Comparison of ENCODE assay signal across 24 cellular contexts in genomic region chr16:35200662-35201061, GRCh38.
"Had no signal": no experiment of that assay in that cellular context is flagged by ENCODE, and none has a peak within 500 bp of the region (broad histone marks: within the 10 kb centered on the region; RNA-seq: fewer than 3 reads in every experiment).

No MANE protein-coding gene starts in this region.

- H3K4me1 ChIP-seq: neural progenitor cell, parathyroid adenoma, psoas muscle, right lobe of liver, sigmoid colon, suprapubic skin, tibial artery, transverse colon, upper lobe of left lung had no signal

- H3K9ac ChIP-seq: neural progenitor cell, parathyroid adenoma had no signal

- DNase-seq: naive thymus-derived CD4-positive, alpha-beta T cell; natural killer cell; occipital lobe; ovary; psoas muscle; right lobe of liver; sigmoid colon; small intestine; stimulated activated CD4-positive, alpha-beta T cell treated with anti-CD3 and anti-CD28 coated beads, Interleukin-12 subunit alpha, Interleukin-12 subunit beta, amount 100 ng/mL, for 4 hours; stimulated activated CD4-positive, alpha-beta T cell treated with anti-CD3 and anti-CD28 coated beads, Interleukin-1b, Interleukin-23, amount 100 ng/mL, for 48 hours; stimulated activated CD4-positive, alpha-beta T cell treated with anti-CD3 and anti-CD28 coated beads, Interleukin-4, amount 100 ng/mL, for 1 hour; stimulated activated CD4-positive, alpha-beta T cell treated with anti-CD3 and anti-CD28 coated beads, Interleukin-4, amount 100 ng/mL, for 4 hours; stimulated activated CD8-positive, alpha-beta memory T cell treated with anti-CD3 and anti-CD28 coated beads, Interleukin-4, amount 100 ng/mL, for 48 hours; stimulated activated naive CD4-positive, alpha-beta T cell; stimulated activated naive CD8-positive, alpha-beta T cell treated with anti-CD3 and anti-CD28 coated beads, Interleukin-15, amount 100 ng/mL, for 72 hours; stimulated activated naive CD8-positive, alpha-beta T cell treated with anti-CD3 and anti-CD28 coated beads, Interleukin-15, Interleukin-2, amounts not matched to agents 100 U/mL and 50 U/mL, for 24 hours; substantia nigra; testis; tibial artery; transverse colon; upper lobe of left lung had no signal

- H3K79me2 ChIP-seq: parathyroid adenoma had no signal

- H3K4me2 ChIP-seq: neural progenitor cell had no signal

- H3K36me3 ChIP-seq: neural progenitor cell, ovary, right lobe of liver, sigmoid colon, suprapubic skin, tibial artery, transverse colon, upper lobe of left lung had no signal

- H3K27me3 ChIP-seq: neural progenitor cell, ovary, right lobe of liver, sigmoid colon, suprapubic skin, testis, tibial artery, transverse colon, upper lobe of left lung had no signal

- H3K27ac ChIP-seq: neural progenitor cell, ovary, parathyroid adenoma, psoas muscle, right lobe of liver, sigmoid colon, suprapubic skin, testis, tibial artery, transverse colon, upper lobe of left lung had no signal

- H3K4me3 ChIP-seq: neural progenitor cell, ovary, psoas muscle, right lobe of liver, sigmoid colon, suprapubic skin, testis, tibial artery, transverse colon, upper lobe of left lung had no signal

- H2AFZ ChIP-seq: neural progenitor cell, parathyroid adenoma had no signal

- H3K9me3 ChIP-seq: ovary, psoas muscle, right lobe of liver, suprapubic skin, testis, transverse colon had no signal
